ENCODE assay signal across 7 cellular contexts in the genomic region with DNA sequence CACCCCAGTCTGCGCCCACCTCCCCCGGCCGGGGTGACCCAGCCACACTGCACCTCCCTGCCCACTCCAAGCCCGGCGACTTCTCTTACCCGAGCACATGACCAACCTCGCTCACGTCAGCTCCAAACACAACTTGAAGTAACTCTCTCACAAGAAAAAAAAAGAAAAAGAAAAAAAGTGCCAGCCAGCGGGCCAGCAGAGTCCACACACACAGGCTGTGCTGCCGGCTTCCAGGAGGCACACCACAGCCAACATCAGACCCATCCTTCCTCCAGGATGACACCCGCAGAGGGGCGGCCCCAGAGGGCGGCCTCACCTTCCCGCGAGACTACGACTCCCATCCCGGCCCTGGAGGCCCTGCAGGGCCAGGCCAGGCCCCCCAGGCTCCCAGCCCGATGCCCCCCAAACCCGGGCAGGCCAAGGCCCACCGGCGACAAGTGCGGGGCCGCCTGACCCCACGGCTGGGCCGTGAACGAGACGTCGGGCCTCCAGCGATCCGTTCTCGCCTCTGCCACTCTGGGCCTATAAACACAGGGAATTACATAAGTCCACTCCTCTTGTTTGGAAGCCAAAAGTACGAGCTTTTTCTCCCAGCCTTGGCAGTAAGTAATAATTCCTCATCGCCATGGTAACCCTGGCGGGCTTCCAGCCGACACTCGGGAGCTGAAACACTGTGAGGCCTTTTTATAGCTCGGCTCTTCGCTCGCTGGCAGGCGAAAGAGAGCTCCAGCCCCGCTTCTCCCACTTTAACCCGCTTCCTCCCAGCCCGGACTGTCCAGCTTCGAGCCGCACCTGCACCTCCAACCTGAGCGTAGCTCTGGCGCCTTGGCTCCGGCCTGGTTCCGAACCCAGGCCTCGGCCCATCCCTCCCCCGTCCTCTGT. TPM values are rescaled to one million over a fixed set of nuclear protein-coding genes. Genes with fewer than 3 reads are reported as not detected.
DNase-seq lines count a peak whose midpoint lies in the region; ATAC-seq, FAIRE-seq and TF ChIP-seq lines count a peak whose summit lies in the region.

No MANE protein-coding gene starts in this region.

- no peaks in the 10 kb centered on the region for H3K9me3 ChIP-seq in keratinocyte (ENCODE audit: control insufficient read depth, low read depth, low read length)
- no peaks in the 10 kb centered on the region for H3K9me3 ChIP-seq in small intestine (ENCODE audit: control insufficient read depth, low read depth)

- dilution Hi-C loops in keratinocyte (cut with MboI; ENCODE audit: extremely low pct_ligation_motif_present, low sequenced_read_pairs): no loop called here

- H3K27ac ChIP-seq in keratinocyte (ENCODE audit: control insufficient read depth, insufficient read depth, low read length): peak overlapping the region; percentile 97
- H3K27ac ChIP-seq in small intestine (ENCODE audit: low read depth in 1 of 2, low read length in 1 of 2): peak overlapping the region; percentile 90 to 96

- peak overlapping the region; percentile 94 for H3K9ac ChIP-seq in keratinocyte (ENCODE audit: control insufficient read depth, extremely low read depth, insufficient read depth, low read length)

- H3K9me3 Mint-ChIP-seq in stimulated activated memory B cell treated with anti-CD40 and anti-IgM and Interleukin-4, amounts not matched to agents 10 μg/mL and 1 μg/mL and 100 μg/mL, for 72 hours: peaks cover 3% of the 10 kb centered on the region

- H3K4me1 ChIP-seq in keratinocyte (ENCODE audit: control insufficient read depth, extremely low read depth, insufficient read depth, low read length) (peaks cover 63% of the 10 kb centered on the region), small intestine (ENCODE audit: control insufficient read depth in 2 of 2, insufficient read depth in 1 of 2, low read depth in 1 of 2, low read length in 1 of 2) (peaks cover 6 to 11% of the 10 kb centered on the region in 2 donors)

- peaks cover 8% of the 10 kb centered on the region for H4K20me1 ChIP-seq in keratinocyte (ENCODE audit: control insufficient read depth, extremely low read depth, insufficient read depth, low read length)

- H3K9me1 ChIP-seq in keratinocyte (ENCODE audit: control insufficient read depth, extremely low read depth, insufficient read depth, low read length): peaks cover 11% of the 10 kb centered on the region

- peak; percentile 87 for FAIRE-seq in keratinocyte (lab: Jason Lieb, UNC)
- FAIRE-seq in small intestine (lab: Jason Lieb, UNC): no peak

- no peak overlapping the region for H3K4me3 Mint-ChIP-seq in stimulated activated memory B cell treated with anti-CD40 and anti-IgM and Interleukin-4, amounts not matched to agents 10 μg/mL and 1 μg/mL and 100 μg/mL, for 72 hours

- DNase-seq in HEK293T (ENCODE audit: extremely low spot score): peak; percentile 80
- DNase-seq in NCI-H526 treated with DMSO at 0.1 percent for 48 hours (lab: John Stamatoyannopoulos, UW): peak; percentile 62
- DNase-seq in cerebellar cortex (ENCODE audit: low spot score): peak; percentile 98
- peak; percentile 92 for DNase-seq in keratinocyte (ENCODE audit: low read depth, low spot score)
- peak; percentile 97 for DNase-seq in small intestine
- no peak for DNase-seq in activated CD4-positive, alpha-beta T cell treated with anti-CD3 and anti-CD28 coated beads, Interleukin-2, amount 50 U/mL, for 48 hours

- no peak for TF ChIP-seq CTCF in keratinocyte (optimal IDR thresholded peaks at IDR 0.05 in 1 of 3, IDR thresholded peaks at IDR 0.05 in 1 of 3, conservative IDR thresholded peaks at IDR 0.05 in 1 of 3; ENCODE audit: extremely low read depth in 1 of 3, insufficient read depth in 2 of 3, low read length in 3 of 3)

- H3K36me3 ChIP-seq in keratinocyte (ENCODE audit: control insufficient read depth in 2 of 2, extremely low read depth in 1 of 2, insufficient read depth in 2 of 2, low read length in 2 of 2) (peaks cover 0 to 10% of the 10 kb centered on the region in 2 experiments), small intestine (ENCODE audit: control insufficient read depth in 2 of 2, insufficient read depth in 2 of 2, low read length in 2 of 2) (peaks cover 0 to 1% of the 10 kb centered on the region in 2 donors)

- peaks cover 26% of the 10 kb centered on the region for H3K36me3 Mint-ChIP-seq in stimulated activated memory B cell treated with anti-CD40 and anti-IgM and Interleukin-4, amounts not matched to agents 10 μg/mL and 1 μg/mL and 100 μg/mL, for 72 hours

- H3K4me3 ChIP-seq in keratinocyte (ENCODE audit: control insufficient read depth in 2 of 3, extremely low read depth in 1 of 3, insufficient read depth in 2 of 3, low read depth in 1 of 3, low read length in 3 of 3): peak overlapping the region; percentile 62 to 78 (median 75)
- H3K4me3 ChIP-seq in small intestine (ENCODE audit: low read depth in 1 of 2, low read length in 2 of 2): peak overlapping the region in 1 of 2 donors; percentile 14

- H3K4me1 Mint-ChIP-seq in stimulated activated memory B cell treated with anti-CD40 and anti-IgM and Interleukin-4, amounts not matched to agents 10 μg/mL and 1 μg/mL and 100 μg/mL, for 72 hours: peaks cover 49% of the 10 kb centered on the region

- H3K79me2 ChIP-seq in keratinocyte (ENCODE audit: control insufficient read depth, insufficient read depth, low read length): peaks cover 56% of the 10 kb centered on the region

- H3K27ac Mint-ChIP-seq in stimulated activated memory B cell treated with anti-CD40 and anti-IgM and Interleukin-4, amounts not matched to agents 10 μg/mL and 1 μg/mL and 100 μg/mL, for 72 hours: no peak overlapping the region

- H3K27me3 ChIP-seq in keratinocyte (ENCODE audit: control insufficient read depth, extremely low read depth, insufficient read depth, low read length): no peaks in the 10 kb centered on the region
- H3K27me3 ChIP-seq in small intestine (ENCODE audit: control insufficient read depth in 2 of 2, insufficient read depth in 2 of 2, low read length in 2 of 2): no peaks in the 10 kb centered on the region

- POLR2A ChIA-PET in HEK293T (lab: Yijun Ruan, JAX): interaction anchor here (0.9 to 1.5 kb wide), 5 partner anchors 8 to 74 kb away, joined by 3 to 5 read pairs (median 4); no protein-coding TSS in a partner anchor

- ATAC-seq in stimulated activated memory B cell treated with anti-CD40 and anti-IgM and Interleukin-4, amounts not matched to agents 10 μg/mL and 1 μg/mL and 100 μg/mL, for 72 hours: no peak

- 7 to 31% (median 20%) methylated on average over 48 to 51 of the region's 51 CpGs for WGBS in small intestine, 3 donors

- no peak overlapping the region for H2AFZ ChIP-seq in keratinocyte (ENCODE audit: control insufficient read depth, low read length)

- CTCF ChIA-PET in HEK293T (lab: Yijun Ruan, JAX): interaction anchor here (0.6 to 1.5 kb wide), 2 partner anchors 11 to 265 kb away, joined by 3 to 7 read pairs; no protein-coding TSS in a partner anchor

- peak overlapping the region; percentile 97 for H3K4me2 ChIP-seq in keratinocyte (ENCODE audit: control insufficient read depth, extremely low read depth, insufficient read depth, low read depth, low read length)

- no peaks in the 10 kb centered on the region for H3K27me3 Mint-ChIP-seq in stimulated activated memory B cell treated with anti-CD40 and anti-IgM and Interleukin-4, amounts not matched to agents 10 μg/mL and 1 μg/mL and 100 μg/mL, for 72 hours

TF ChIP-seq in HEK293T, 16 proteins besides CTCF, POLR2A, EP300 and RAD21:
- TF ChIP-seq ZNF384 (IDR thresholded peaks at IDR 0.05): 0 out of 2 replicates have a peak, but pooled peaks have one; percentile 47
- no peak; the same call in 1 of the 2 replicates for TF ChIP-seq L3MBTL2 (conservative IDR thresholded peaks at IDR 0.05)
- TF ChIP-seq, protein P1, sequence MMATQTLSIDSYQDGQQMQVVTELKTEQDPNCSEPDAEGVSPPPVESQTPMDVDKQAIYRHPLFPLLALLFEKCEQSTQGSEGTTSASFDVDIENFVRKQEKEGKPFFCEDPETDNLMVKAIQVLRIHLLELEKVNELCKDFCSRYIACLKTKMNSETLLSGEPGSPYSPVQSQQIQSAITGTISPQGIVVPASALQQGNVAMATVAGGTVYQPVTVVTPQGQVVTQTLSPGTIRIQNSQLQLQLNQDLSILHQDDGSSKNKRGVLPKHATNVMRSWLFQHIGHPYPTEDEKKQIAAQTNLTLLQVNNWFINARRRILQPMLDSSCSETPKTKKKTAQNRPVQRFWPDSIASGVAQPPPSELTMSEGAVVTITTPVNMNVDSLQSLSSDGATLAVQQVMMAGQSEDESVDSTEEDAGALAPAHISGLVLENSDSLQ (IDR thresholded peaks at IDR 0.05): peak; percentile 80
TF ChIP-seq in HEK293T: peak in this region for 2.

RNA-seq across cellular contexts. Expression of a gene that starts 49.1 kb away (rescaled TPM):
- polyA plus RNA-seq in keratinocyte: 4.7 to 10.3 TPM (median 5.0 TPM) in 3 replicates
- 31.0 TPM for polyA plus RNA-seq in keratinocyte (2011; ENCODE audit: low read depth)
- 6.5 and 20.0 TPM in 2 replicates for polyA plus RNA-seq in keratinocyte (2011; cell fraction: cytosol; rRNA removed)
- 43.3 and 69.5 TPM in 2 replicates for polyA plus RNA-seq in keratinocyte (2011; cell fraction: nucleus; rRNA removed)
- 35.3 and 75.7 TPM in 2 replicates for polyA plus RNA-seq in keratinocyte (2012; ENCODE audit: low replicate concordance)
- polyA minus RNA-seq in keratinocyte: 19.3 to 59.5 TPM (median 23.6 TPM) in 3 replicates
- polyA minus RNA-seq in keratinocyte (2011; cell fraction: cytosol; rRNA and poly(A)+ RNA removed): 40.7 TPM
- polyA minus RNA-seq in keratinocyte (2011; cell fraction: nucleus; rRNA and poly(A)+ RNA removed): 50.3 and 64.5 TPM in 2 replicates
- polyA plus RNA-seq in small intestine: 10 to 100 TPM; 26.2 to 50.4 (median 30.0) TPM

Comparison
In these comparisons a context has a peak if more than half of its experiments do, and no peak if none do; other contexts are left out.
1. DNase-seq: peak in HEK293T (single experiment), NCI-H526 treated with DMSO at 0.1 percent for 48 hours (single experiment), cerebellar cortex (single experiment), keratinocyte (single experiment) and small intestine (single experiment); none in activated CD4-positive, alpha-beta T cell treated with anti-CD3 and anti-CD28 coated beads, Interleukin-2, amount 50 U/mL, for 48 hours (0 of 2).